Comparison of ENCODE assay signal across 3 cellular contexts in genomic region chr1:74091371-74091770, GRCh38.
"Had no signal": no experiment of that assay in that cellular context is flagged by ENCODE, and none has a peak within 500 bp of the region (broad histone marks: within the 10 kb centered on the region; RNA-seq: fewer than 3 reads in every experiment).

No MANE protein-coding gene starts in this region.

- DNase-seq: GDM1, GF-D8 had no signal

- ATAC-seq: GM12878 had no signal

- H3K4me3 ChIP-seq: GM12878 had no signal
